8 cellular contexts compared by ENCODE assay signal in the genomic region with DNA sequence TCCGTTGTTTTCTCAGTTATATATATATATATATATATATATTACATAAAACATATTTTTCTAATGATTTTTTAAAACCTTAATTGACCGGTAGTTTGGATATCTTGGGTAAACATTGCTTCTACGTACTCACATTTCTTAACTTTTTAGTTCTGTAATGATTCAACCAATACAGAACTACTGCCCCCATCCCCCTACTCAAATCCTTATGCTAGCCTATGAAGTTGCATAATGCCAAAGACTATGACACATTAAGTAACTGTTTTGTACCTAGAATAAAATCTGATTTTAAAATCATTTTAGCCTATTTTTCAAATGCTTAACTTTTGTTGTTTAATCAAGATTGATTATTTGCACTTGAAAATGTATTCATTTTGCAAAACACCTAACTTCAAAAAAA.
"Had no signal": no experiment of that assay in that cellular context is flagged by ENCODE, and none has a peak within 500 bp of the region (broad histone marks: within the 10 kb centered on the region; RNA-seq: fewer than 3 reads in every experiment).

No MANE protein-coding gene starts in this region.

- DNase-seq: GM23248, GOT3, H7, HFFc6, IMR-90 had no signal

- H3K9ac ChIP-seq: GM23248 had no signal

- H3K4me3 ChIP-seq: GM23248, HAP-1, K562 had no signal

- H3K9me3 ChIP-seq: HAP-1 had no signal

- H3K27ac ChIP-seq: GM23248, HL-60 had no signal

- H3K4me1 ChIP-seq: HAP-1 had no signal

- H3K36me3 ChIP-seq: HAP-1 had no signal
